12 cellular contexts compared by ENCODE assay signal in genomic region chr20:19977373-19977770, GRCh38. TPM values are rescaled to one million over a fixed set of nuclear protein-coding genes. Genes with fewer than 3 reads are reported as not detected.
DNase-seq lines count a peak whose midpoint lies in the region; ATAC-seq and TF ChIP-seq lines count a peak whose summit lies in the region.
"Had no signal": no experiment of that assay in that cellular context is flagged by ENCODE, and none has a peak within 500 bp of the region (broad histone marks: within the 10 kb centered on the region; RNA-seq: fewer than 3 reads in every experiment).

No MANE protein-coding gene starts in this region.

- in situ Hi-C loops in gastrocnemius medialis (cut with MboI; ENCODE audit: low sequenced_read_pairs in 4 of 4) = no loop called here

- ATAC-seq in gastrocnemius medialis (no peak), GM21619 (IDR thresholded peaks at IDR 0.05; ENCODE audit: unreplicated experiment) (no peak)
- ATAC-seq: stimulated activated effector memory CD8-positive, alpha-beta T cell treated with anti-CD3 and anti-CD28 coated beads, Interleukin-12 subunit alpha, Interleukin-12 subunit beta, amount 100 ng/mL, for 72 hours had no signal

- H3K9me3 ChIP-seq in gastrocnemius medialis = no peaks in the 10 kb centered on the region
- H3K9me3 ChIP-seq: neutrophil had no signal

- H3K27ac ChIP-seq in C4-2B (peak overlapping the region; percentile 9; the same call in 1 of the 2 replicates), gastrocnemius medialis (peak overlapping the region; percentile 86 to 95 (median 94))
- H3K27ac ChIP-seq: neutrophil had no signal

- H3K4me3 ChIP-seq in WI38 (ENCODE audit: low read depth, low read length) (peak overlapping the region; percentile 82), foreskin fibroblast (ENCODE audit: low read depth in 1 of 2, low read length in 2 of 2) (peak overlapping the region; percentile 68 to 75), gastrocnemius medialis (peak overlapping the region; percentile 54 to 65 (median 61)), H7 (ENCODE audit: insufficient read depth, low read depth, low read length) (no peak overlapping the region)

- H3K36me3 ChIP-seq in gastrocnemius medialis (no peaks in the 10 kb centered on the region), H7 (replicated peaks; ENCODE audit: control insufficient read depth, insufficient read depth, low read length) (no peaks in the 10 kb centered on the region)
- H3K36me3 ChIP-seq: neutrophil had no signal

- intact Hi-C loops in gastrocnemius medialis (cut with DNase I; ENCODE audit: low total_unique reads) = loop anchor here (5.0 kb wide), 1 partner anchor 90 kb away; no protein-coding TSS in a partner anchor

- no peaks in the 10 kb centered on the region for H3K27me3 ChIP-seq in gastrocnemius medialis
- no peaks in the 10 kb centered on the region for H3K27me3 ChIP-seq in H7 (ENCODE audit: control insufficient read depth, insufficient read depth, low read length)

- H3K4me1 ChIP-seq in gastrocnemius medialis = peaks cover 83% of the 10 kb centered on the region in 2 donors

- no peak for DNase-seq in foreskin fibroblast
- DNase-seq in gastrocnemius medialis = no peak
- DNase-seq in H7 = no peak
- no peak for DNase-seq in SHP77 treated with DMSO at 0.1 percent for 48 hours (lab: John Stamatoyannopoulos, UW)
- DNase-seq in COR-L47 (lab: John Stamatoyannopoulos, UW) = no peak
- DNase-seq: activated CD4-positive, alpha-beta memory T cell treated with anti-CD3 and anti-CD28 coated beads for 36 hours; GF-D8 had no signal

- TF ChIP-seq POLR2A in gastrocnemius medialis (IDR thresholded peaks at IDR 0.05) = no peak

- TF ChIP-seq CTCF in C4-2B (conservative IDR thresholded peaks at IDR 0.05) (no peak), WI38 (IDR thresholded peaks at IDR 0.05; ENCODE audit: low read depth, low read length) (no peak), foreskin fibroblast (IDR thresholded peaks at IDR 0.05; ENCODE audit: low read depth, low read length) (no peak), gastrocnemius medialis (IDR thresholded peaks at IDR 0.05 in 4 of 5, conservative IDR thresholded peaks at IDR 0.05 in 1 of 5) (no peak)

RNA-seq across cellular contexts. Expression of gene NAA20, which starts 39.8 kb away (rescaled TPM):
- 10 to 100 TPM; 45.5 to 73.2 (median 61.5) TPM for total RNA-seq in gastrocnemius medialis
- 28.8 and 30.7 TPM in 2 replicates for total RNA-seq in H7 (2014; rRNA removed; shearing (Covaris generic))
